ENCODE assay signal across 10 cellular contexts in the genomic region with DNA sequence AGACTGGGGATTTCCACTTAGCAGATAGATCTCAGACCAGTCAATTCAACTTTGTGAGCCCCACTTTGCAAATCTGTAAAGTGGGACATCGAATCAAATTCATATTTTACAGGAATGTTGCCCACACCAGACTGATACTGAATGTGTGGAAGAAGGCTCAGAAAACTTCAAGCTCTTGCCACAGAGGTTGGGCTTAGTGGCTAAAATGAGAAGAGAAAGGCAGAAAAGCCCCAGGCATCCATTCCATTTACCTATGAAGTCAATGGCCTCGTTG. TPM values are rescaled to one million over a fixed set of nuclear protein-coding genes. Genes with fewer than 3 reads are reported as not detected.
A peak's percentile ranks its signal among the peaks of the same experiment; 100 is the strongest.
DNase-seq lines count a peak whose midpoint lies in the region; ATAC-seq, FAIRE-seq and TF ChIP-seq lines count a peak whose summit lies in the region.
"Had no signal": no experiment of that assay in that cellular context is flagged by ENCODE, and none has a peak within 500 bp of the region (broad histone marks: within the 10 kb centered on the region; RNA-seq: fewer than 3 reads in every experiment).

No MANE protein-coding gene starts in this region.

- no peaks in the 10 kb centered on the region for H3K9me1 ChIP-seq in keratinocyte (ENCODE audit: control insufficient read depth, extremely low read depth, insufficient read depth, low read length)

- no peak for TF ChIP-seq CTCF in HFF-Myc (IDR thresholded peaks at IDR 0.05; ENCODE audit: low read depth, low read length, missing control alignments)
- no peak for TF ChIP-seq CTCF in keratinocyte (optimal IDR thresholded peaks at IDR 0.05 in 1 of 3, IDR thresholded peaks at IDR 0.05 in 1 of 3, conservative IDR thresholded peaks at IDR 0.05 in 1 of 3; ENCODE audit: extremely low read depth in 1 of 3, insufficient read depth in 2 of 3, low read length in 3 of 3)

- peaks cover 40% of the 10 kb centered on the region for H3K4me1 Mint-ChIP-seq in activated naive CD8-positive, alpha-beta T cell treated with anti-CD3 and anti-CD28 coated beads, Interleukin-2, amount 10 ng/mL, durations not matched to agents 7 days and 5 days
- H3K4me1 Mint-ChIP-seq in stimulated activated effector memory CD8-positive, alpha-beta T cell treated with anti-CD3 and anti-CD28 coated beads, Interleukin-12 subunit alpha, Interleukin-12 subunit beta, amount 100 ng/mL, for 72 hours = peaks cover 70% of the 10 kb centered on the region

- DNase-seq in HFF-Myc (ENCODE audit: extremely low read depth, low read depth) (no peak), keratinocyte (ENCODE audit: low read depth, low spot score) (no peak), NCI-H1436 (lab: John Stamatoyannopoulos, UW) (no peak), amygdala (lab: John Stamatoyannopoulos, UW) (no peak)
- no peak for DNase-seq in activated naive CD8-positive, alpha-beta T cell treated with anti-CD3 and anti-CD28 coated beads, Interleukin-2, amount 10 ng/mL, durations not matched to agents 7 days and 5 days
- no peak for DNase-seq in stimulated activated effector memory CD8-positive, alpha-beta T cell treated with anti-CD3 and anti-CD28 coated beads, Interleukin-12 subunit alpha, Interleukin-12 subunit beta, amount 100 ng/mL, for 72 hours (ENCODE audit: low spot score in 2 of 2)
- DNase-seq: H7, T1000 had no signal

- H3K4me1 ChIP-seq in keratinocyte (ENCODE audit: control insufficient read depth, extremely low read depth, insufficient read depth, low read length) = peaks cover 64% of the 10 kb centered on the region

- no peak for FAIRE-seq in keratinocyte (lab: Jason Lieb, UNC)

- H3K4me2 ChIP-seq in keratinocyte (ENCODE audit: control insufficient read depth, extremely low read depth, insufficient read depth, low read depth, low read length) = peak overlapping the region; percentile 79

- peaks cover 6% of the 10 kb centered on the region for H4K20me1 ChIP-seq in keratinocyte (ENCODE audit: control insufficient read depth, extremely low read depth, insufficient read depth, low read length)

- H3K27ac ChIP-seq in keratinocyte (ENCODE audit: control insufficient read depth, insufficient read depth, low read length) = peak overlapping the region; percentile 92

- H3K27me3 Mint-ChIP-seq in activated naive CD8-positive, alpha-beta T cell treated with anti-CD3 and anti-CD28 coated beads, Interleukin-2, amount 10 ng/mL, durations not matched to agents 7 days and 5 days = no peaks in the 10 kb centered on the region

- dilution Hi-C loops in keratinocyte (cut with MboI; ENCODE audit: extremely low pct_ligation_motif_present, low sequenced_read_pairs) = no loop called here

- H3K4me3 Mint-ChIP-seq in activated naive CD8-positive, alpha-beta T cell treated with anti-CD3 and anti-CD28 coated beads, Interleukin-2, amount 10 ng/mL, durations not matched to agents 7 days and 5 days = peak overlapping the region; percentile 89
- H3K4me3 Mint-ChIP-seq in stimulated activated effector memory CD8-positive, alpha-beta T cell treated with anti-CD3 and anti-CD28 coated beads, Interleukin-12 subunit alpha, Interleukin-12 subunit beta, amount 100 ng/mL, for 72 hours = peak overlapping the region; percentile 86

- H3K36me3 ChIP-seq in keratinocyte (ENCODE audit: control insufficient read depth in 2 of 2, extremely low read depth in 1 of 2, insufficient read depth in 2 of 2, low read length in 2 of 2) = peaks cover 7 to 19% of the 10 kb centered on the region in 2 experiments

- H3K27ac Mint-ChIP-seq in activated naive CD8-positive, alpha-beta T cell treated with anti-CD3 and anti-CD28 coated beads, Interleukin-2, amount 10 ng/mL, durations not matched to agents 7 days and 5 days = no peak overlapping the region
- peak overlapping the region; percentile 98 for H3K27ac Mint-ChIP-seq in stimulated activated effector memory CD8-positive, alpha-beta T cell treated with anti-CD3 and anti-CD28 coated beads, Interleukin-12 subunit alpha, Interleukin-12 subunit beta, amount 100 ng/mL, for 72 hours

- no peak overlapping the region for H2AFZ ChIP-seq in keratinocyte (ENCODE audit: control insufficient read depth, low read length)

- peaks cover 14% of the 10 kb centered on the region for H3K36me3 Mint-ChIP-seq in activated naive CD8-positive, alpha-beta T cell treated with anti-CD3 and anti-CD28 coated beads, Interleukin-2, amount 10 ng/mL, durations not matched to agents 7 days and 5 days
- peaks cover 88% of the 10 kb centered on the region for H3K36me3 Mint-ChIP-seq in stimulated activated effector memory CD8-positive, alpha-beta T cell treated with anti-CD3 and anti-CD28 coated beads, Interleukin-12 subunit alpha, Interleukin-12 subunit beta, amount 100 ng/mL, for 72 hours

- ATAC-seq in activated naive CD8-positive, alpha-beta T cell treated with anti-CD3 and anti-CD28 coated beads, Interleukin-2, amount 10 ng/mL, durations not matched to agents 7 days and 5 days (ENCODE audit: low read depth) = no peak
- no peak for ATAC-seq in stimulated activated effector memory CD8-positive, alpha-beta T cell treated with anti-CD3 and anti-CD28 coated beads, Interleukin-12 subunit alpha, Interleukin-12 subunit beta, amount 100 ng/mL, for 72 hours
- no peak for ATAC-seq in GM18511 (IDR thresholded peaks at IDR 0.05; ENCODE audit: unreplicated experiment)
- ATAC-seq in GM18873 (IDR thresholded peaks at IDR 0.05; ENCODE audit: low FRiP score, unreplicated experiment) = no peak

- H3K9ac ChIP-seq in keratinocyte (ENCODE audit: control insufficient read depth, extremely low read depth, insufficient read depth, low read length) = peak overlapping the region; percentile 97

- H3K79me2 ChIP-seq in keratinocyte (ENCODE audit: control insufficient read depth, insufficient read depth, low read length) = peaks cover 22% of the 10 kb centered on the region

- H3K9me3 ChIP-seq in keratinocyte (ENCODE audit: control insufficient read depth, low read depth, low read length) = no peaks in the 10 kb centered on the region

- H3K4me3 ChIP-seq in HFF-Myc (replicated peaks; ENCODE audit: low read depth, low read length) = peak overlapping the region; percentile 80
- H3K4me3 ChIP-seq in keratinocyte (ENCODE audit: control insufficient read depth in 2 of 3, extremely low read depth in 1 of 3, insufficient read depth in 2 of 3, low read depth in 1 of 3, low read length in 3 of 3) = peak overlapping the region; percentile 85 to 90 (median 89)

- no peaks in the 10 kb centered on the region for H3K9me3 Mint-ChIP-seq in activated naive CD8-positive, alpha-beta T cell treated with anti-CD3 and anti-CD28 coated beads, Interleukin-2, amount 10 ng/mL, durations not matched to agents 7 days and 5 days
- H3K9me3 Mint-ChIP-seq in stimulated activated effector memory CD8-positive, alpha-beta T cell treated with anti-CD3 and anti-CD28 coated beads, Interleukin-12 subunit alpha, Interleukin-12 subunit beta, amount 100 ng/mL, for 72 hours = no peaks in the 10 kb centered on the region

- no peaks in the 10 kb centered on the region for H3K27me3 ChIP-seq in keratinocyte (ENCODE audit: control insufficient read depth, extremely low read depth, insufficient read depth, low read length)

- POLR2A ChIA-PET in activated naive CD8-positive, alpha-beta T cell treated with anti-CD3 and anti-CD28 coated beads, Interleukin-2, amount 10 ng/mL, durations not matched to agents 7 days and 5 days (lab: Charles Lee) = interaction anchor here (1.3 kb wide), 1 partner anchor 8 kb away, joined by 4 read pairs; no protein-coding TSS in a partner anchor

RNA-seq across cellular contexts. Expression of gene DUSP1, which starts 1.7 kb away (rescaled TPM):
- total RNA-seq in activated naive CD8-positive, alpha-beta T cell treated with anti-CD3 and anti-CD28 coated beads, Interleukin-2, amount 10 ng/mL, durations not matched to agents 7 days and 5 days = 10 to 100 TPM; 39.4 to 41.5 TPM
- polyA plus RNA-seq in keratinocyte = 10.4 to 303 TPM (median 174 TPM) in 3 replicates
- 68.7 TPM for polyA plus RNA-seq in keratinocyte (2011; ENCODE audit: low read depth)
- 98.5 and 108 TPM in 2 replicates for polyA plus RNA-seq in keratinocyte (2011; cell fraction: cytosol; rRNA removed)
- polyA plus RNA-seq in keratinocyte (2011; cell fraction: nucleus; rRNA removed) = 553 and 700 TPM in 2 replicates
- polyA plus RNA-seq in keratinocyte (2012; ENCODE audit: low replicate concordance) = 7.0 and 200 TPM in 2 replicates
- polyA minus RNA-seq in keratinocyte = 17.6 to 194 TPM (median 125 TPM) in 3 replicates
- 131 TPM for polyA minus RNA-seq in keratinocyte (2011; cell fraction: cytosol; rRNA and poly(A)+ RNA removed)
- polyA minus RNA-seq in keratinocyte (2011; cell fraction: nucleus; rRNA and poly(A)+ RNA removed) = 374 and 410 TPM in 2 replicates
